1 cellular context compared by ENCODE assay signal in genomic region chr2:128271186-128271890, GRCh38.
TF ChIP-seq lines count a peak whose summit lies in the region.

No MANE protein-coding gene starts in this region.

TF ChIP-seq in HepG2, 621 proteins besides CTCF, POLR2A, EP300 and RAD21 (continued from another document):
- TF ChIP-seq, protein P1, sequence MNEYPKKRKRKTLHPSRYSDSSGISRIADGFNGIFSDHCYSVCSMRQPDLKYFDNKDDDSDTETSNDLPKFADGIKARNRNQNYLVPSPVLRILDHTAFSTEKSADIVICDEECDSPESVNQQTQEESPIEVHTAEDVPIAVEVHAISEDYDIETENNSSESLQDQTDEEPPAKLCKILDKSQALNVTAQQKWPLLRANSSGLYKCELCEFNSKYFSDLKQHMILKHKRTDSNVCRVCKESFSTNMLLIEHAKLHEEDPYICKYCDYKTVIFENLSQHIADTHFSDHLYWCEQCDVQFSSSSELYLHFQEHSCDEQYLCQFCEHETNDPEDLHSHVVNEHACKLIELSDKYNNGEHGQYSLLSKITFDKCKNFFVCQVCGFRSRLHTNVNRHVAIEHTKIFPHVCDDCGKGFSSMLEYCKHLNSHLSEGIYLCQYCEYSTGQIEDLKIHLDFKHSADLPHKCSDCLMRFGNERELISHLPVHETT (CRISPR knock-in tag; conservative IDR thresholded peaks at IDR 0.05) = no peak
- TF ChIP-seq, protein P2, sequence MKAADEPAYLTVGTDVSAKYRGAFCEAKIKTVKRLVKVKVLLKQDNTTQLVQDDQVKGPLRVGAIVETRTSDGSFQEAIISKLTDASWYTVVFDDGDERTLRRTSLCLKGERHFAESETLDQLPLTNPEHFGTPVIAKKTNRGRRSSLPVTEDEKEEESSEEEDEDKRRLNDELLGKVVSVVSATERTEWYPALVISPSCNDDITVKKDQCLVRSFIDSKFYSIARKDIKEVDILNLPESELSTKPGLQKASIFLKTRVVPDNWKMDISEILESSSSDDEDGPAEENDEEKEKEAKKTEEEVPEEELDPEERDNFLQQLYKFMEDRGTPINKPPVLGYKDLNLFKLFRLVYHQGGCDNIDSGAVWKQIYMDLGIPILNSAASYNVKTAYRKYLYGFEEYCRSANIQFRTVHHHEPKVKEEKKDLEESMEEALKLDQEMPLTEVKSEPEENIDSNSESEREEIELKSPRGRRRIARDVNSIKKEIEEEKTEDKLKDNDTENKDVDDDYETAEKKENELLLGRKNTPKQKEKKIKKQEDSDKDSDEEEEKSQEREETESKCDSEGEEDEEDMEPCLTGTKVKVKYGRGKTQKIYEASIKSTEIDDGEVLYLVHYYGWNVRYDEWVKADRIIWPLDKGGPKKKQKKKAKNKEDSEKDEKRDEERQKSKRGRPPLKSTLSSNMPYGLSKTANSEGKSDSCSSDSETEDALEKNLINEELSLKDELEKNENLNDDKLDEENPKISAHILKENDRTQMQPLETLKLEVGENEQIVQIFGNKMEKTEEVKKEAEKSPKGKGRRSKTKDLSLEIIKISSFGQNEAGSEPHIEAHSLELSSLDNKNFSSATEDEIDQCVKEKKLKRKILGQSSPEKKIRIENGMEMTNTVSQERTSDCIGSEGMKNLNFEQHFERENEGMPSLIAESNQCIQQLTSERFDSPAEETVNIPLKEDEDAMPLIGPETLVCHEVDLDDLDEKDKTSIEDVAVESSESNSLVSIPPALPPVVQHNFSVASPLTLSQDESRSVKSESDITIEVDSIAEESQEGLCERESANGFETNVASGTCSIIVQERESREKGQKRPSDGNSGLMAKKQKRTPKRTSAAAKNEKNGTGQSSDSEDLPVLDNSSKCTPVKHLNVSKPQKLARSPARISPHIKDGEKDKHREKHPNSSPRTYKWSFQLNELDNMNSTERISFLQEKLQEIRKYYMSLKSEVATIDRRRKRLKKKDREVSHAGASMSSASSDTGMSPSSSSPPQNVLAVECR (CRISPR knock-in tag; IDR thresholded peaks at IDR 0.05; ENCODE audit: borderline replicate concordance) = peak; percentile 55; the same call in 1 of the 2 replicates
